ENCODE assay signal across 10 cellular contexts in the genomic region with DNA sequence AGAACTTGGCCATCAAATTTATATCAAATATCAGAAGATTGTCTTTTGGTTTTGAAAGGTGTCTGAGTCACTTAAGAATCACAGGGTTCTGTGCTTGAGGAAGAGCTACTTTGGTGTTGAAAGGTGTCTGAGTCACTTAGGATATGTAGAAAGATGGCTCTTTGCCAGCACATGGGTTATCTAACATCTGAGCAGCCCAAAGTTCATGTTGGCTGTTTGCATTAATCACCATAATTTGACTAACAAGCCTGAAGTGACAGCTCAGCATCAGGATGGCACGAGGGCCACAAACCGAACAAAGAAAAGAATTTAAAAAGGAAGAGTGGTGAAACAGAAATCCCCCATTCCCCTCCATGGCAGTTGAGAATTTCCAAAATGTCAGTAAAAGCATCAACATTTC.
DNase-seq lines count a peak whose midpoint lies in the region; ATAC-seq and TF ChIP-seq lines count a peak whose summit lies in the region.
"Had no signal": no experiment of that assay in that cellular context is flagged by ENCODE, and none has a peak within 500 bp of the region (broad histone marks: within the 10 kb centered on the region; RNA-seq: fewer than 3 reads in every experiment).

No MANE protein-coding gene starts in this region.

- H3K4me1 ChIP-seq in adrenal gland (replicated peaks in 1 of 2): no peaks in the 10 kb centered on the region

- TF ChIP-seq POLR2A in adrenal gland (IDR thresholded peaks at IDR 0.05): no peak

- ATAC-seq in GM18873 (IDR thresholded peaks at IDR 0.05; ENCODE audit: low FRiP score, unreplicated experiment): no peak

- no peaks in the 10 kb centered on the region for H3K9me3 ChIP-seq in adrenal gland (replicated peaks in 1 of 3)

- intact Hi-C loops in adrenal gland (cut with DNase I): no loop called here

- no peaks in the 10 kb centered on the region for H3K36me3 ChIP-seq in adrenal gland (replicated peaks in 1 of 2)

- DNase-seq in GM04504 (ENCODE audit: low read depth) (peak; percentile 62), MV-4-11 (lab: John Stamatoyannopoulos, UW) (peak; percentile 54), skeletal muscle cell (ENCODE audit: low read depth) (peak; percentile 24), NCI-H2107 (lab: John Stamatoyannopoulos, UW) (no peak), DMS153 (lab: John Stamatoyannopoulos, UW) (no peak), adrenal gland (no peak)
- peak; percentile 24 for DNase-seq in activated gamma-delta T cell treated with anti-CD3 and anti-CD28 coated beads, Interleukin-2, amount 50 U/mL, for 16 hours (ENCODE audit: low read depth)
- DNase-seq: activated CD4-positive, CD25-positive, alpha-beta regulatory T cell; KG1 had no signal

- H3K4me3 ChIP-seq in skeletal muscle cell (ENCODE audit: low read depth, low read length) (no peak overlapping the region), adrenal gland (no peak overlapping the region)

- TF ChIP-seq CTCF in adrenal gland (IDR thresholded peaks at IDR 0.05): no peak

- 74 to 90% (median 83%) methylated on average over 2 of the region's 2 CpGs for WGBS in adrenal gland, 4 donors

- H3K27me3 ChIP-seq in adrenal gland: no peaks in the 10 kb centered on the region

- no peak overlapping the region for H3K27ac ChIP-seq in adrenal gland

Comparison
In these comparisons a context has a peak if more than half of its experiments do, and no peak if none do; other contexts are left out.
1. DNase-seq: peak in GM04504 (single experiment), MV-4-11 (single experiment), activated gamma-delta T cell treated with anti-CD3 and anti-CD28 coated beads, Interleukin-2, amount 50 U/mL, for 16 hours (single experiment) and skeletal muscle cell (single experiment); none in NCI-H2107 (single experiment), DMS153 (single experiment) and adrenal gland (0 of 7).